ENCODE assay signal across 8 cellular contexts in genomic region chr7:137953692-137954470, GRCh38. TPM values are rescaled to one million over a fixed set of nuclear protein-coding genes. Genes with fewer than 3 reads are reported as not detected.
A peak's percentile ranks its signal among the peaks of the same experiment; 100 is the strongest.
DNase-seq lines count a peak whose midpoint lies in the region; ATAC-seq and TF ChIP-seq lines count a peak whose summit lies in the region.

No MANE protein-coding gene starts in this region.

- WGBS in IMR-90 (ENCODE audit: extremely low coverage in 2 of 2, insufficient read length in 1 of 2), 2 experiments: 0% methylated on average over 1 of the region's 6 CpGs; no CpG with 5 or more reads in 1 of the 2 experiments
- 46% methylated on average over 6 of the region's 6 CpGs for WGBS in liver

- peak overlapping the region; percentile 66; the same call in 1 of the 2 replicates for H2BK20ac ChIP-seq in IMR-90 (ENCODE audit: low read depth, low read length)

- peak overlapping the region; percentile 48; the same call in 1 of the 2 replicates for H2BK120ac ChIP-seq in IMR-90 (ENCODE audit: low read depth, low read length)

- peaks cover 36% of the 10 kb centered on the region for H3K9me1 ChIP-seq in IMR-90 (ENCODE audit: insufficient read depth, low read length)

- no peak for TF ChIP-seq CTCF in Calu3 (IDR thresholded peaks at IDR 0.05; ENCODE audit: unreplicated experiment)
- no peak for TF ChIP-seq CTCF in IMR-90 (conservative IDR thresholded peaks at IDR 0.05; ENCODE audit: low read depth, low read length)
- no peak for TF ChIP-seq CTCF in astrocyte of the spinal cord (IDR thresholded peaks at IDR 0.05; ENCODE audit: low read depth, low read length)
- TF ChIP-seq CTCF in liver (IDR thresholded peaks at IDR 0.05; ENCODE audit: low read depth, low read length, missing input control): no peak

- H3K4me1 Mint-ChIP-seq in Calu3 (ENCODE audit: low read depth, unreplicated experiment): peaks cover 45% of the 10 kb centered on the region
- peaks cover 11% of the 10 kb centered on the region for H3K4me1 Mint-ChIP-seq in activated T-cell treated with anti-CD3 and anti-CD28 coated beads, Interleukin-2, amount 50 U/mL, for 4 hours (ENCODE audit: low read depth)
- peaks cover 11% of the 10 kb centered on the region for H3K4me1 Mint-ChIP-seq in activated CD4-positive, alpha-beta T cell treated with anti-CD3 and anti-CD28 coated beads, Interleukin-2, amount 10 ng/mL, durations not matched to agents 24 days and 14 days

- H2AFZ ChIP-seq in IMR-90 (replicated peaks; ENCODE audit: low read length, poor library complexity): no peak overlapping the region

- H4K5ac ChIP-seq in IMR-90 (ENCODE audit: low read depth, low read length): no peak overlapping the region; the same call in 1 of the 2 replicates

- peak overlapping the region; percentile 39 for H3K27ac Mint-ChIP-seq in Calu3 (ENCODE audit: unreplicated experiment)
- no peak overlapping the region for H3K27ac Mint-ChIP-seq in activated CD4-positive, alpha-beta T cell treated with anti-CD3 and anti-CD28 coated beads, Interleukin-2, amount 10 ng/mL, durations not matched to agents 24 days and 14 days

- no peak for DNase-seq in Calu3
- DNase-seq in IMR-90: peak; percentile 84
- DNase-seq in astrocyte of the spinal cord (ENCODE audit: low read depth, low spot score): peak; percentile 89
- DNase-seq in NCI-H1930 (lab: John Stamatoyannopoulos, UW): no peak
- DNase-seq in activated T-cell treated with anti-CD3 and anti-CD28 coated beads, Interleukin-2, amount 50 U/mL, for 4 hours: no peak
- DNase-seq in GM19240 (ENCODE audit: insufficient read length, low spot score): no peak
- DNase-seq in activated CD4-positive, alpha-beta T cell treated with anti-CD3 and anti-CD28 coated beads, Interleukin-2, amount 10 ng/mL, durations not matched to agents 24 days and 14 days: no peak

- no peaks in the 10 kb centered on the region for H3K9me3 ChIP-seq in IMR-90 (ENCODE audit: control insufficient read depth, insufficient read depth, low read length)
- no peaks in the 10 kb centered on the region for H3K9me3 ChIP-seq in liver (ENCODE audit: control insufficient read depth in 4 of 4, low read length in 3 of 4)

- BruUV-seq in Calu3 (replicated peaks; lab: Mats Ljungman, UMichigan): no TSS peak
- BruUV-seq in IMR-90 (replicated peaks; lab: Mats Ljungman, UMichigan): no TSS peak

- peak overlapping the region; percentile 56 for H3K56ac ChIP-seq in IMR-90 (ENCODE audit: extremely low read depth, insufficient read depth, low read length)

- H2BK15ac ChIP-seq in IMR-90 (ENCODE audit: low read depth, low read length): peak overlapping the region; percentile 31; the same call in 1 of the 3 replicates

- H4K91ac ChIP-seq in IMR-90 (ENCODE audit: insufficient read depth, low read depth, low read length): peak overlapping the region; percentile 26; the same call in 1 of the 2 replicates

- H3K14ac ChIP-seq in IMR-90 (replicated peaks; ENCODE audit: low read depth, low read length): no peak overlapping the region

- no peaks in the 10 kb centered on the region for H3K27me3 Mint-ChIP-seq in Calu3 (ENCODE audit: unreplicated experiment)
- H3K27me3 Mint-ChIP-seq in activated T-cell treated with anti-CD3 and anti-CD28 coated beads, Interleukin-2, amount 50 U/mL, for 4 hours (ENCODE audit: low read depth): no peaks in the 10 kb centered on the region
- no peaks in the 10 kb centered on the region for H3K27me3 Mint-ChIP-seq in activated CD4-positive, alpha-beta T cell treated with anti-CD3 and anti-CD28 coated beads, Interleukin-2, amount 10 ng/mL, durations not matched to agents 24 days and 14 days

- TF ChIP-seq RAD21 in IMR-90 (IDR thresholded peaks at IDR 0.05; ENCODE audit: low read length): no peak
- no peak for TF ChIP-seq RAD21 in liver (IDR thresholded peaks at IDR 0.05)

- 0 out of 4 replicates have a peak overlapping the region, but pooled peaks of 1 of the 2 experiments have one; percentile 66 for H4K8ac ChIP-seq in IMR-90 (ENCODE audit: low read depth in 2 of 2, low read length in 2 of 2)

- H3K9me3 Mint-ChIP-seq in Calu3 (ENCODE audit: low read depth, unreplicated experiment): no peaks in the 10 kb centered on the region
- no peaks in the 10 kb centered on the region for H3K9me3 Mint-ChIP-seq in activated T-cell treated with anti-CD3 and anti-CD28 coated beads, Interleukin-2, amount 50 U/mL, for 4 hours
- no peaks in the 10 kb centered on the region for H3K9me3 Mint-ChIP-seq in activated CD4-positive, alpha-beta T cell treated with anti-CD3 and anti-CD28 coated beads, Interleukin-2, amount 10 ng/mL, durations not matched to agents 24 days and 14 days

- POLR2A ChIA-PET in IMR-90 (lab: Charles Lee; ENCODE audit: unreplicated experiment): interaction anchor here (1.0 kb wide), 1 partner anchor 11 kb away, joined by 3 read pairs; no protein-coding TSS in a partner anchor

- dilution Hi-C loops in IMR-90 (cut with HindIII; ENCODE audit: low sequenced_read_pairs, unreplicated experiment): no loop called here

- H3K4me1 ChIP-seq in IMR-90 (ENCODE audit: control insufficient read depth, insufficient read depth, low read length): peaks cover 24% of the 10 kb centered on the region
- peaks cover 3 to 47% (median 39%) of the 10 kb centered on the region in 4 donors for H3K4me1 ChIP-seq in liver (ENCODE audit: control insufficient read depth in 4 of 4, insufficient read depth in 4 of 4, low read length in 3 of 4)

- H2AK9ac ChIP-seq in IMR-90 (replicated peaks; ENCODE audit: low read depth, low read length, poor library complexity): no peak overlapping the region

- H3K27me3 ChIP-seq in IMR-90 (ENCODE audit: control insufficient read depth, insufficient read depth, low read length) (no peaks in the 10 kb centered on the region), liver (ENCODE audit: control insufficient read depth in 4 of 4, insufficient read depth in 4 of 4, low read length in 3 of 4) (no peaks in the 10 kb centered on the region)

- peak overlapping the region; percentile 39 for H3K4me3 Mint-ChIP-seq in Calu3 (ENCODE audit: low read depth, unreplicated experiment)
- no peak overlapping the region for H3K4me3 Mint-ChIP-seq in activated T-cell treated with anti-CD3 and anti-CD28 coated beads, Interleukin-2, amount 50 U/mL, for 4 hours
- H3K4me3 Mint-ChIP-seq in activated CD4-positive, alpha-beta T cell treated with anti-CD3 and anti-CD28 coated beads, Interleukin-2, amount 10 ng/mL, durations not matched to agents 24 days and 14 days: no peak overlapping the region

- H2AK5ac ChIP-seq in IMR-90 (ENCODE audit: low read depth, low read length): peak overlapping the region; percentile 63

- no peaks in the 10 kb centered on the region for H3K36me3 Mint-ChIP-seq in Calu3 (ENCODE audit: insufficient read depth, unreplicated experiment)
- H3K36me3 Mint-ChIP-seq in activated T-cell treated with anti-CD3 and anti-CD28 coated beads, Interleukin-2, amount 50 U/mL, for 4 hours (ENCODE audit: insufficient read depth): peaks cover 28% of the 10 kb centered on the region
- H3K36me3 Mint-ChIP-seq in activated CD4-positive, alpha-beta T cell treated with anti-CD3 and anti-CD28 coated beads, Interleukin-2, amount 10 ng/mL, durations not matched to agents 24 days and 14 days (ENCODE audit: low read depth): peaks cover 10% of the 10 kb centered on the region

- CTCF ChIA-PET in Calu3 (lab: Charles Lee): interaction anchor here (1.2 to 1.7 kb wide), 2 partner anchors 24 to 55 kb away, joined by 4 read pairs; no protein-coding TSS in a partner anchor
- CTCF ChIA-PET in IMR-90 (lab: Yijun Ruan, JAX): interaction anchor here (0.6 to 1.8 kb wide), 3 partner anchors 12 to 48 kb away, joined by 3 to 4 read pairs (median 4); partner anchors contain the start of gene CREB3L2

- H3K36me3 ChIP-seq in IMR-90 (ENCODE audit: control insufficient read depth, insufficient read depth, low read length) (peaks cover 7% of the 10 kb centered on the region; the same call in 1 of the 2 replicates), liver (ENCODE audit: control insufficient read depth in 4 of 4, insufficient read depth in 3 of 4, low read depth in 1 of 4, low read length in 3 of 4) (peaks cover 0 to 2% (median 0%) of the 10 kb centered on the region in 4 donors)

- peak overlapping the region; percentile 44; the same call in 1 of the 2 replicates for H3K18ac ChIP-seq in IMR-90 (ENCODE audit: low read depth, low read length)

- peak; percentile 67; the same call in 1 of the 2 replicates for TF ChIP-seq POLR2A in IMR-90 (IDR thresholded peaks at IDR 0.05; ENCODE audit: low read depth, low read length)

- peak overlapping the region; percentile 88 for H3K4me2 ChIP-seq in IMR-90 (ENCODE audit: low read depth, low read length)

- H3K4me3 ChIP-seq in IMR-90 (ENCODE audit: insufficient read depth, low read depth, low read length) (no peak overlapping the region), astrocyte of the spinal cord (ENCODE audit: low read depth, low read length) (no peak overlapping the region), liver (ENCODE audit: low read depth in 1 of 3, low read length in 3 of 3) (no peak overlapping the region)

- peaks cover 43 to 93% of the 10 kb centered on the region in 2 experiments for H3K79me1 ChIP-seq in IMR-90 (ENCODE audit: low read depth in 1 of 2, low read length in 2 of 2)

- peak overlapping the region; percentile 75; the same call in 1 of the 2 replicates for H3K4ac ChIP-seq in IMR-90 (ENCODE audit: low read depth, low read length)

- in situ Hi-C loops in IMR-90 (cut with MboI; ENCODE audit: low sequenced_read_pairs) (no loop called here), astrocyte of the spinal cord (cut with HindIII; ENCODE audit: low sequenced_read_pairs) (no loop called here)

- peak overlapping the region; percentile 57; the same call in 1 of the 2 replicates for H3K23ac ChIP-seq in IMR-90 (ENCODE audit: low read depth, low read length)

- no peak overlapping the region for H3K27ac ChIP-seq in IMR-90 (ENCODE audit: insufficient read depth, low read length)
- no peak overlapping the region for H3K27ac ChIP-seq in liver (ENCODE audit: low read depth in 1 of 2, low read length in 2 of 2)

- peak; percentile 38 for ATAC-seq in IMR-90 (ENCODE audit: low read depth)
- ATAC-seq in activated T-cell treated with anti-CD3 and anti-CD28 coated beads, Interleukin-2, amount 50 U/mL, for 4 hours: no peak

- intact Hi-C loops in Calu3 (cut with micrococcal nuclease; ENCODE audit: unreplicated experiment): no loop called here
- intact Hi-C loops in IMR-90 (cut with micrococcal nuclease): loop anchor here (1.0 to 2.0 kb wide), 2 partner anchors 13 to 36 kb away; no protein-coding TSS in a partner anchor
- intact Hi-C loops in activated CD4-positive, alpha-beta T cell treated with anti-CD3 and anti-CD28 coated beads, Interleukin-2, amount 10 ng/mL, durations not matched to agents 24 days and 14 days (cut with micrococcal nuclease): no loop called here

- H4K20me1 ChIP-seq in IMR-90 (ENCODE audit: insufficient read depth, low read length): peaks cover 90% of the 10 kb centered on the region

- H3K9ac ChIP-seq in IMR-90 (ENCODE audit: low read depth, low read length) (peak overlapping the region; percentile 28; the same call in 1 of the 2 replicates), liver (ENCODE audit: low read depth in 1 of 2, low read length in 2 of 2) (no peak overlapping the region)

- H2BK5ac ChIP-seq in IMR-90 (ENCODE audit: low read depth, low read length, poor library complexity, severe bottlenecking): peak overlapping the region; percentile 85

RNA-seq across cellular contexts. Expression of gene CREB3L2, which starts 48.0 kb away (rescaled TPM):
- 34.5 and 39.9 TPM in 2 replicates for total RNA-seq in Calu3 (2022)
- 35.8 and 42.3 TPM in 2 replicates for total RNA-seq in IMR-90 (2012; rRNA removed)
- 57.9 and 65.1 TPM in 2 replicates for polyA plus RNA-seq in IMR-90 (2012; rRNA removed)
- 31.6 and 44.4 TPM in 2 replicates for polyA plus RNA-seq in IMR-90 (2012; cell fraction: cytosol; rRNA removed)
- polyA plus RNA-seq in IMR-90 (2012; cell fraction: nucleus; rRNA removed; ENCODE audit: low replicate concordance): 38.6 and 56.6 TPM in 2 replicates
- 10 to 100 TPM; 12.9 to 16.6 TPM for total RNA-seq in liver
- polyA plus RNA-seq in liver: 1 to 10 TPM; 6.7 to 7.0 TPM
- total RNA-seq in activated T-cell treated with anti-CD3 and anti-CD28 coated beads, Interleukin-2, amount 50 U/mL, for 4 hours: 10 to 100 TPM; 28.1 to 34.6 (median 29.8) TPM
- total RNA-seq in activated CD4-positive, alpha-beta T cell treated with anti-CD3 and anti-CD28 coated beads, Interleukin-2, amount 10 ng/mL, durations not matched to agents 24 days and 14 days: 44.8 and 45.6 TPM in 2 replicates

Comparison
In these comparisons a context has a peak if more than half of its experiments do, and no peak if none do; other contexts are left out.
1. DNase-seq: peak in IMR-90 (single experiment) and astrocyte of the spinal cord (single experiment); none in Calu3 (single experiment), NCI-H1930 (0 of 2), activated T-cell treated with anti-CD3 and anti-CD28 coated beads, Interleukin-2, amount 50 U/mL, for 4 hours (single experiment), GM19240 (single experiment) and activated CD4-positive, alpha-beta T cell treated with anti-CD3 and anti-CD28 coated beads, Interleukin-2, amount 10 ng/mL, durations not matched to agents 24 days and 14 days (single experiment).